Comparison of ENCODE assay signal across 7 cellular contexts in the genomic region with DNA sequence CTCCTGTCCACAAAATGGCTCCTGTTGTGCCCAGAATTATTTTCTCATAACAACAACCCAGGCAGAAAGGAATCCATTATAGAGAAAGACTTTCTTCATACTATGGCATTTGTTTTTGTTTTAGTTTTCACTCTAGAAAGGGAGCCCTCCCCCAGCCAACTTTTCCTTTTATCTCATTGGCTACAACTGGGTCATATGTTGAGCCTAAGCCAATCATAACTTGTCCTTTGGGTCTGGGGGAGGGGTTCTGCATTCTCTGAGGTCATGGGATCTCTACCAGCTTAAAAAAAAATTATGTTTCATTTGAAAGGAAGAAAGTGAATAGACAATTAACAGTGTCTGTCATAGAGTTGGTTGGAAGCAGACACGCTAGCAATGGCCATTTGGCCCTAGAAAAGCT.
"Had no signal": no experiment of that assay in that cellular context is flagged by ENCODE, and none has a peak within 500 bp of the region (broad histone marks: within the 10 kb centered on the region; RNA-seq: fewer than 3 reads in every experiment).

No MANE protein-coding gene starts in this region.

- FAIRE-seq: G401.6, GM12878, GM12891, GM12892, GM18507 had no signal

- DNase-seq: GDM1, GF-D8 had no signal

- ATAC-seq: GM12878 had no signal

- H3K4me3 ChIP-seq: GM12878 had no signal
